2 cellular contexts compared by ENCODE assay signal in the genomic region with DNA sequence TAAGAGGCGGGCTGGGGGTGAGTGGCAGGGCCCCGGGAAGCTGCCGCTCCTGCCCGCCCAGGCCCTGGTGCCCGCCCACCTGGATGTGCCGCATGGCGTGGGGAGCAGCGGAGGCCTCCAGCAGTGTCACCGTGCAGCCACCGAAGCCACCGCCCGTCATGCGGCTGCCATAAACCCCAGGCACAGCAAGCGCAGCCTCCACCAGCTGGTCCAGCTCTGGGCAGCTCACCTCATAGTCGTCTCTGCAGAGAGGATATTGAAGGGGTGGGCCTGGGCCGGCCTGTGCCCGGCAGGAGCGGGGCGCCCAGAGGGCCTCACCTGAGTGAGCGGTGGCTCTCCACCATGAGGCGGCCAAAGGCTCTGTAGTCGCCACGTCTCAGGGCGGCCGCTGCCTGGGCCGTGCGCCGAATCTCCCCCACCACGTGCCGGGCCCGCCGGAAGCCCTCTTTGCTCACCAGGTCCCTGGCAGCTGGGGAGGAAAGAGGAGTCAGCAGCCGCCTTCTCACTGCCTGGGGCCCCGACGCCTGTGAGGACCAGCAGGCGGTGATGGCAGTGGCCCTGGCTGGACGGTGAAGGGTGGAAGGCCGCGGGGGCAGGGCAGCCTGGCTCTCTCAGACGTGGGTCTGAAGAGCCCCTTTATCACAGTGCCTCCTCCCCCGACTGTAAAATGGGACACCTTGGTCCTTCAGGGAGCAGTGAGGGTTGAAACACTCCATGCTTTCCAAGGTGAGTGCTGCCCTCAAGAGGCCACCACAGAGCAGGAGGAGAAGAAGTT.
TF ChIP-seq lines count a peak whose summit lies in the region.

No MANE protein-coding gene starts in this region.

TF ChIP-seq in IMR-90, 13 proteins besides CTCF, POLR2A, EP300 and RAD21:
- no peak for TF ChIP-seq FOS (IDR thresholded peaks at IDR 0.05; ENCODE audit: low read depth, low read length)
- TF ChIP-seq, protein P1, sequence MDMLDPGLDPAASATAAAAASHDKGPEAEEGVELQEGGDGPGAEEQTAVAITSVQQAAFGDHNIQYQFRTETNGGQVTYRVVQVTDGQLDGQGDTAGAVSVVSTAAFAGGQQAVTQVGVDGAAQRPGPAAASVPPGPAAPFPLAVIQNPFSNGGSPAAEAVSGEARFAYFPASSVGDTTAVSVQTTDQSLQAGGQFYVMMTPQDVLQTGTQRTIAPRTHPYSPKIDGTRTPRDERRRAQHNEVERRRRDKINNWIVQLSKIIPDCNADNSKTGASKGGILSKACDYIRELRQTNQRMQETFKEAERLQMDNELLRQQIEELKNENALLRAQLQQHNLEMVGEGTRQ (IDR thresholded peaks at IDR 0.05; ENCODE audit: low read depth, low read length): no peak
- TF ChIP-seq CEBPB (IDR thresholded peaks at IDR 0.05; ENCODE audit: low read depth, low read length): no peak
- TF ChIP-seq RFX5 (IDR thresholded peaks at IDR 0.05; ENCODE audit: low read depth, low read length): no peak
- no peak for TF ChIP-seq NFE2L2 (IDR thresholded peaks at IDR 0.05; ENCODE audit: low read depth, low read length)
- TF ChIP-seq CHD1 (IDR thresholded peaks at IDR 0.05; ENCODE audit: low read depth, low read length): no peak
- TF ChIP-seq MXI1 (IDR thresholded peaks at IDR 0.05; ENCODE audit: borderline replicate concordance, low read depth, low read length): no peak
- TF ChIP-seq MAZ (IDR thresholded peaks at IDR 0.05; ENCODE audit: borderline replicate concordance, low read depth, low read length): no peak
- TF ChIP-seq MAFK (IDR thresholded peaks at IDR 0.05; ENCODE audit: low read depth, low read length): no peak
- no peak for TF ChIP-seq SMC3 (IDR thresholded peaks at IDR 0.05; ENCODE audit: low read depth, low read length)
- no peak for TF ChIP-seq BHLHE40 (IDR thresholded peaks at IDR 0.05; ENCODE audit: low read depth, low read length)
- TF ChIP-seq, protein P2, sequence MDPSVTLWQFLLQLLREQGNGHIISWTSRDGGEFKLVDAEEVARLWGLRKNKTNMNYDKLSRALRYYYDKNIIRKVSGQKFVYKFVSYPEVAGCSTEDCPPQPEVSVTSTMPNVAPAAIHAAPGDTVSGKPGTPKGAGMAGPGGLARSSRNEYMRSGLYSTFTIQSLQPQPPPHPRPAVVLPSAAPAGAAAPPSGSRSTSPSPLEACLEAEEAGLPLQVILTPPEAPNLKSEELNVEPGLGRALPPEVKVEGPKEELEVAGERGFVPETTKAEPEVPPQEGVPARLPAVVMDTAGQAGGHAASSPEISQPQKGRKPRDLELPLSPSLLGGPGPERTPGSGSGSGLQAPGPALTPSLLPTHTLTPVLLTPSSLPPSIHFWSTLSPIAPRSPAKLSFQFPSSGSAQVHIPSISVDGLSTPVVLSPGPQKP (IDR thresholded peaks at IDR 0.05; ENCODE audit: borderline replicate concordance, low read depth, low read length): no peak
- TF ChIP-seq RCOR1 (IDR thresholded peaks at IDR 0.05; ENCODE audit: insufficient replicate concordance, low read length): no peak

TF ChIP-seq in GM12878, 131 proteins besides CTCF, POLR2A, EP300 and RAD21:
- TF ChIP-seq ZZZ3 (IDR thresholded peaks at IDR 0.05; ENCODE audit: control insufficient read depth, insufficient read length, low read depth): no peak
- TF ChIP-seq NR2C1 (IDR thresholded peaks at IDR 0.05): no peak
- no peak for TF ChIP-seq CREM (IDR thresholded peaks at IDR 0.05; ENCODE audit: low read depth)
- TF ChIP-seq TAF1 (IDR thresholded peaks at IDR 0.05; ENCODE audit: borderline replicate concordance, low read depth, low read length): no peak
- no peak for TF ChIP-seq IRF4 (IDR thresholded peaks at IDR 0.05; ENCODE audit: low read depth, low read length)
- TF ChIP-seq TCF3 (IDR thresholded peaks at IDR 0.05; ENCODE audit: borderline replicate concordance, insufficient read depth, low read depth, low read length): no peak
- TF ChIP-seq, protein P3, sequence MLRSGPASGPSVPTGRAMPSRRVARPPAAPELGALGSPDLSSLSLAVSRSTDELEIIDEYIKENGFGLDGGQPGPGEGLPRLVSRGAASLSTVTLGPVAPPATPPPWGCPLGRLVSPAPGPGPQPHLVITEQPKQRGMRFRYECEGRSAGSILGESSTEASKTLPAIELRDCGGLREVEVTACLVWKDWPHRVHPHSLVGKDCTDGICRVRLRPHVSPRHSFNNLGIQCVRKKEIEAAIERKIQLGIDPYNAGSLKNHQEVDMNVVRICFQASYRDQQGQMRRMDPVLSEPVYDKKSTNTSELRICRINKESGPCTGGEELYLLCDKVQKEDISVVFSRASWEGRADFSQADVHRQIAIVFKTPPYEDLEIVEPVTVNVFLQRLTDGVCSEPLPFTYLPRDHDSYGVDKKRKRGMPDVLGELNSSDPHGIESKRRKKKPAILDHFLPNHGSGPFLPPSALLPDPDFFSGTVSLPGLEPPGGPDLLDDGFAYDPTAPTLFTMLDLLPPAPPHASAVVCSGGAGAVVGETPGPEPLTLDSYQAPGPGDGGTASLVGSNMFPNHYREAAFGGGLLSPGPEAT (IDR thresholded peaks at IDR 0.05; ENCODE audit: low read depth): no peak
- TF ChIP-seq MTA3 (IDR thresholded peaks at IDR 0.05; ENCODE audit: borderline replicate concordance, low read length): no peak
- TF ChIP-seq MYB (IDR thresholded peaks at IDR 0.05; ENCODE audit: borderline replicate concordance, low read depth, low read length): no peak
